Comparison of ENCODE assay signal across 10 cellular contexts in genomic region chr11:73866586-73866996, GRCh38. TPM values are rescaled to one million over a fixed set of nuclear protein-coding genes. Genes with fewer than 3 reads are reported as not detected.
A peak's percentile ranks its signal among the peaks of the same experiment; 100 is the strongest.
DNase-seq lines count a peak whose midpoint lies in the region; ATAC-seq and TF ChIP-seq lines count a peak whose summit lies in the region.
"Had no signal": no experiment of that assay in that cellular context is flagged by ENCODE, and none has a peak within 500 bp of the region (broad histone marks: within the 10 kb centered on the region; RNA-seq: fewer than 3 reads in every experiment).

No MANE protein-coding gene starts in this region.

- intact Hi-C loops in A673 (cut with micrococcal nuclease; ENCODE audit: unreplicated experiment), result no loop called here
- intact Hi-C loops in left lung (cut with DNase I), result no loop called here

- DNase-seq in A673 (ENCODE audit: low spot score), result no peak
- DNase-seq in HT1080 (ENCODE audit: low read depth), result peak; percentile 88
- no peak for DNase-seq in chondrocyte (ENCODE audit: low spot score)
- DNase-seq in left lung, result no peak
- DNase-seq in NCI-H774 (lab: John Stamatoyannopoulos, UW), result no peak
- DNase-seq in tibial nerve (ENCODE audit: low spot score in 2 of 2), result no peak
- no peak for DNase-seq in activated effector memory CD4-positive, alpha-beta T cell treated with anti-CD3 and anti-CD28 coated beads, Interleukin-2, amount 50 U/mL, for 16 hours
- DNase-seq in activated naive CD4-positive, alpha-beta T cell (lab: John Stamatoyannopoulos, UW), result no peak
- DNase-seq: activated T-cell treated with anti-CD3 and anti-CD28 coated beads, Interleukin-2, amount 50 U/mL, for 48 hours; CD4-positive, alpha-beta T cell had no signal

- POLR2A ChIA-PET in A673 (lab: Charles Lee; ENCODE audit: low non-redundant PET), result no interaction called here

- no peak for TF ChIP-seq EP300 in tibial nerve (IDR thresholded peaks at IDR 0.05)

- no peaks in the 10 kb centered on the region for H3K9me3 Mint-ChIP-seq in chondrocyte (ENCODE audit: low read depth)
- H3K9me3 Mint-ChIP-seq: CD4-positive, alpha-beta T cell had no signal

- CTCF ChIA-PET in A673 (lab: Charles Lee), result no interaction called here

- no peaks in the 10 kb centered on the region for H3K27me3 Mint-ChIP-seq in chondrocyte (ENCODE audit: low read depth)
- H3K27me3 Mint-ChIP-seq: CD4-positive, alpha-beta T cell had no signal

- peaks cover 21% of the 10 kb centered on the region for H3K4me1 Mint-ChIP-seq in chondrocyte (ENCODE audit: low read depth)

- no TSS peak for BruUV-seq in A673 (replicated peaks; lab: Mats Ljungman, UMichigan)

- no peak overlapping the region for H3K4me3 Mint-ChIP-seq in chondrocyte (ENCODE audit: unreplicated experiment)
- H3K4me3 Mint-ChIP-seq: CD4-positive, alpha-beta T cell had no signal

- peak overlapping the region; percentile 79 for H3K27ac Mint-ChIP-seq in chondrocyte (ENCODE audit: unreplicated experiment)

- WGBS in tibial nerve, 2 donors, result 63 to 70% methylated on average over 2 of the region's 2 CpGs

- H3K36me3 Mint-ChIP-seq in chondrocyte (ENCODE audit: low read depth), result peaks cover 13% of the 10 kb centered on the region

- H3K4me1 ChIP-seq in A673 (ENCODE audit: insufficient read depth, low read length, poor library complexity, severe bottlenecking) (no peaks in the 10 kb centered on the region), left lung (no peaks in the 10 kb centered on the region), tibial nerve (no peaks in the 10 kb centered on the region)

- H3K36me3 ChIP-seq in A673 (ENCODE audit: insufficient read depth, low read length, poor library complexity, severe bottlenecking) (peaks cover 17% of the 10 kb centered on the region), left lung (peaks cover 0 to 37% of the 10 kb centered on the region in 2 donors), tibial nerve (peaks cover 0 to 53% (median 5%) of the 10 kb centered on the region in 3 donors)

- H3K27me3 ChIP-seq in A673 (replicated peaks; ENCODE audit: insufficient read depth, low read depth, low read length, poor library complexity) (no peaks in the 10 kb centered on the region), left lung (no peaks in the 10 kb centered on the region), tibial nerve (no peaks in the 10 kb centered on the region)

- TF ChIP-seq POLR2A in tibial nerve (IDR thresholded peaks at IDR 0.05), result no peak

- H3K4me3 ChIP-seq in A673 (ENCODE audit: low read depth, low read length, poor library complexity, severe bottlenecking), result no peak overlapping the region
- H3K4me3 ChIP-seq in left lung, result no peak overlapping the region
- H3K4me3 ChIP-seq in tibial nerve, result no peak overlapping the region

- H3K27ac ChIP-seq in A673 (ENCODE audit: low read depth, low read length, poor library complexity, severe bottlenecking) (peak overlapping the region; percentile 5), left lung (peak overlapping the region in 1 of 2 donors; percentile 5), tibial nerve (peak overlapping the region in 1 of 4 donors; percentile 1)

- H3K9me3 ChIP-seq in A673 (ENCODE audit: low read depth, low read length, poor library complexity, severe bottlenecking), result no peaks in the 10 kb centered on the region
- H3K9me3 ChIP-seq in left lung, result no peaks in the 10 kb centered on the region
- no peaks in the 10 kb centered on the region for H3K9me3 ChIP-seq in tibial nerve

- TF ChIP-seq CTCF in A673 (conservative IDR thresholded peaks at IDR 0.05; ENCODE audit: low read depth, low read length), result no peak
- no peak for TF ChIP-seq CTCF in chondrocyte (IDR thresholded peaks at IDR 0.05)
- no peak for TF ChIP-seq CTCF in left lung (IDR thresholded peaks at IDR 0.05)
- TF ChIP-seq CTCF in tibial nerve (IDR thresholded peaks at IDR 0.05), result no peak

- ATAC-seq in left lung, result peak; percentile 47

RNA-seq across cellular contexts. Expression of gene COA4, which starts 10.1 kb away (rescaled TPM):
- 112 and 113 TPM in 2 replicates for total RNA-seq in A673 (2021)
- total RNA-seq in HT1080 (2014; rRNA removed; shearing (Covaris generic)), result 170 and 188 TPM in 2 replicates
- polyA plus RNA-seq in HT1080 (2015; cell fraction: cytosol; rRNA removed), result 166 TPM in 2 replicates
- 88.1 and 107 TPM in 2 replicates for polyA plus RNA-seq in HT1080 (2015; cell fraction: nucleus; rRNA removed)
- 39.8 to 57.4 TPM (median 42.5 TPM) in 3 replicates for total RNA-seq in chondrocyte
- total RNA-seq in left lung, result 10 to 100 TPM; 44.0 to 66.8 TPM
- total RNA-seq in tibial nerve, result 100 to 1,000 TPM in 1 of 4 donors, 10 to 100 TPM in 3; 63.2 to 100 (median 69.2) TPM

RNA-seq across cellular contexts. Expression of gene PAAF1, which starts 10.2 kb away (rescaled TPM):
- total RNA-seq in A673 (2021) (20.3 and 25.0 TPM in 2 replicates), chondrocyte (11.8 to 17.1 TPM (median 13.5 TPM) in 3 replicates), left lung (10 to 100 TPM; 13.0 to 17.0 TPM), tibial nerve (10 to 100 TPM; 24.9 to 39.1 (median 32.7) TPM)
- total RNA-seq in HT1080 (2014; rRNA removed; shearing (Covaris generic)), result 8.2 and 14.9 TPM in 2 replicates
- 19.1 and 25.7 TPM in 2 replicates for polyA plus RNA-seq in HT1080 (2015; cell fraction: cytosol; rRNA removed)
- 29.7 and 32.1 TPM in 2 replicates for polyA plus RNA-seq in HT1080 (2015; cell fraction: nucleus; rRNA removed)
